8 cellular contexts compared by ENCODE assay signal in the genomic region with DNA sequence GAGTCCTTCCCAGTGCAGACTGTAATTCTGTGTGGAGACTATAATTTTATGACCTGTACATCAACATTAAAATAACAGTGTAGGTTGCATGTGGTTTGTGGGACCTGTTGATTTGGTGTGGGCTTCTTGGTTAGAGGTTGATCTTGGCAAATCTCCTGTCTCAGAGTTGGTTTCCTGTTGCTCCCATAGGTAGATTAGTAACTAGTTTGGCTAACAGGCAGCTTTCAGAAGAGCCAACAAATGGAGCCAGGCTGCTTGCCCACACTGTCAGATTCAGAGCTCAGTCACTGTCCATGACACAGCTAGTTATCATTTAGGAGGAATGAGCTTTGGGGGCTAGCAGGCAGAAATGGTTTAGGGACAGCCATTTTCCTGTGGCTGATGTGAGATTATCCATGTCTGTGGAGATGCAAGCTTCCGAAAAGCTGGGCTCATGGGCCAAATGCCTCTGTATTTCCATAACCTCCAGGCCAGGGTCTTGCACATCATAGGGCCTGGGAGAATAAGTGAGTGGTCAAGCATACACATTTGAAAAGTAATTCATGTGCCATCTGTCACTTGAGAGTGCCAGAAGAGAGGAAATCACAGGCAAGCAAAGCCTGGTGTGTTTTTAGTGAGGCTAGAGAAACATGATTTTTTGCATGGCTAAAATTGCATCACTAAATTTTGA. TPM values are rescaled to one million over a fixed set of nuclear protein-coding genes. Genes with fewer than 3 reads are reported as not detected.
DNase-seq lines count a peak whose midpoint lies in the region; ATAC-seq and TF ChIP-seq lines count a peak whose summit lies in the region.

No MANE protein-coding gene starts in this region.

- peak overlapping the region; percentile 22; the same call in 1 of the 2 replicates for H3K27ac ChIP-seq in BLaER1
- peak overlapping the region; percentile 7 for H3K27ac ChIP-seq in HUES48 (ENCODE audit: low read depth, low read length)

- ATAC-seq in HG03139 (IDR thresholded peaks at IDR 0.05; ENCODE audit: unreplicated experiment), result no peak

- no peak for TF ChIP-seq CTCF in astrocyte of the cerebellum (IDR thresholded peaks at IDR 0.05; ENCODE audit: low read depth, low read length, missing control alignments)

- peak overlapping the region; percentile 34; the same call in 1 of the 2 replicates for H3K9ac ChIP-seq in BLaER1
- no peak overlapping the region for H3K9ac ChIP-seq in HUES48 (ENCODE audit: low read depth, low read length)

- H3K27me3 ChIP-seq in BLaER1, result no peaks in the 10 kb centered on the region
- no peaks in the 10 kb centered on the region for H3K27me3 ChIP-seq in HUES48 (ENCODE audit: control insufficient read depth, insufficient read depth, low read length)

- in situ Hi-C loops in astrocyte of the cerebellum (cut with HindIII; ENCODE audit: low sequenced_read_pairs), result no loop called here

- H3K9me3 ChIP-seq in BLaER1, result no peaks in the 10 kb centered on the region
- H3K9me3 ChIP-seq in HUES48 (ENCODE audit: control insufficient read depth, insufficient read depth, low read length), result no peaks in the 10 kb centered on the region

- peak overlapping the region; percentile 28 for H3K4me2 ChIP-seq in BLaER1

- H3K4me3 ChIP-seq in BLaER1, result no peak overlapping the region
- H3K4me3 ChIP-seq in HUES48 (ENCODE audit: low read depth, low read length), result no peak overlapping the region
- H3K4me3 ChIP-seq in astrocyte of the cerebellum (ENCODE audit: low read depth, low read length), result no peak overlapping the region

- H3K4me1 ChIP-seq in BLaER1 (peaks cover 69% of the 10 kb centered on the region), HUES48 (ENCODE audit: control insufficient read depth, insufficient read depth, low read length) (peaks cover 10% of the 10 kb centered on the region; the same call in 1 of the 2 replicates)

- H4K20me1 ChIP-seq in BLaER1, result peaks cover 87% of the 10 kb centered on the region

- peak; percentile 72 for DNase-seq in astrocyte of the cerebellum (ENCODE audit: low read depth)
- DNase-seq in myocyte (ENCODE audit: low read depth), result peak; percentile 31
- DNase-seq in KG1 (lab: John Stamatoyannopoulos, UW), result no peak
- no peak for DNase-seq in anterior cingulate cortex (lab: John Stamatoyannopoulos, UW)
- DNase-seq in Ammon's horn (ENCODE audit: low spot score), result no peak

- H3K36me3 ChIP-seq in BLaER1 (peaks cover 76% of the 10 kb centered on the region), HUES48 (ENCODE audit: control insufficient read depth, insufficient read depth, low read length) (peaks cover 6% of the 10 kb centered on the region; the same call in 1 of the 2 replicates)

RNA-seq across cellular contexts. Expression of gene CCM2, which starts 33.4 kb away (rescaled TPM):
- 95.6 and 113 TPM in 2 replicates for total RNA-seq in myocyte
- 107 TPM for polyA plus RNA-seq in myocyte (2012)

RNA-seq across cellular contexts. Expression of gene MYO1G, which starts 54.6 kb away (rescaled TPM):
- 0.35 and 0.83 TPM in 2 replicates for total RNA-seq in myocyte
- 0.82 TPM for polyA plus RNA-seq in myocyte (2012)

RNA-seq across cellular contexts. Expression of gene NACAD, which starts 55.4 kb away (rescaled TPM):
- total RNA-seq in myocyte, result 1.2 and 1.6 TPM in 2 replicates
- 5.0 TPM for polyA plus RNA-seq in myocyte (2012)

Comparison
In these comparisons a context has a peak if more than half of its experiments do, and no peak if none do; other contexts are left out.
1. DNase-seq: peak in astrocyte of the cerebellum (single experiment) and myocyte (single experiment); none in KG1 (single experiment), anterior cingulate cortex (0 of 58) and Ammon's horn (single experiment).